Comparison of ENCODE assay signal across 2 cellular contexts in genomic region chr14:99538733-99539132, GRCh38.
TF ChIP-seq lines count a peak whose summit lies in the region.

No MANE protein-coding gene starts in this region.

TF ChIP-seq in HepG2, 621 proteins besides CTCF, POLR2A, EP300 and RAD21:
- TF ChIP-seq YEATS4 (CRISPR knock-in tag; IDR thresholded peaks at IDR 0.05; ENCODE audit: borderline replicate concordance) (no peak), RBM22 (optimal IDR thresholded peaks at IDR 0.05; ENCODE audit: low read length) (peak; percentile 51)
TF ChIP-seq in HepG2: peak in this region for 1.

TF ChIP-seq in H1, 55 proteins besides CTCF, POLR2A, EP300 and RAD21:
- no peak for TF ChIP-seq ASH2L (IDR thresholded peaks at IDR 0.05; ENCODE audit: low read length)
- no peak for TF ChIP-seq JUN (IDR thresholded peaks at IDR 0.05; ENCODE audit: low read depth, low read length)
- TF ChIP-seq SIX5 (IDR thresholded peaks at IDR 0.05; ENCODE audit: low read depth, low read length), result no peak
- TF ChIP-seq ZNF274 (IDR thresholded peaks at IDR 0.05; ENCODE audit: borderline replicate concordance, extremely low read depth, low read length), result no peak
- TF ChIP-seq KDM4A (IDR thresholded peaks at IDR 0.05; ENCODE audit: low read depth, low read length, severe bottlenecking), result no peak
- TF ChIP-seq CBX5 (IDR thresholded peaks at IDR 0.05; ENCODE audit: low read depth, low read length), result no peak
- no peak for TF ChIP-seq TAF7 (optimal IDR thresholded peaks at IDR 0.05; ENCODE audit: borderline replicate concordance, low read depth, low read length)
TF ChIP-seq in H1: peak in this region for 0.
